ENCODE assay signal across 8 cellular contexts in genomic region chr7:816751-817671, GRCh38. TPM values are rescaled to one million over a fixed set of nuclear protein-coding genes. Genes with fewer than 3 reads are reported as not detected.
DNase-seq lines count a peak whose midpoint lies in the region; ATAC-seq and TF ChIP-seq lines count a peak whose summit lies in the region.

No MANE protein-coding gene starts in this region.

- DNase-seq in GM06990 (ENCODE audit: extremely low read depth, insufficient read length), result peak; percentile 66
- no peak for DNase-seq in HCT116 (ENCODE audit: low read depth, low spot score)
- peak; percentile 56 for DNase-seq in NCI-H146 (lab: John Stamatoyannopoulos, UW)
- peak; percentile 19 for DNase-seq in activated T-cell treated with anti-CD3 and anti-CD28 coated beads for 4 hours
- no peak for DNase-seq in fibroblast of mammary gland (ENCODE audit: low read depth)
- no peak for DNase-seq in trophoblast cell
- DNase-seq in activated gamma-delta T cell (lab: John Stamatoyannopoulos, UW), result no peak
- no peak for DNase-seq in NCI-H1930 (lab: John Stamatoyannopoulos, UW)

- H3K9me3 ChIP-seq in HCT116 (ENCODE audit: control insufficient read depth in 1 of 2, insufficient read depth in 1 of 2, low read depth in 1 of 2, low read length in 2 of 2), result no peaks in the 10 kb centered on the region
- H3K9me3 ChIP-seq in trophoblast cell (ENCODE audit: insufficient read depth, low read depth, low read length), result no peaks in the 10 kb centered on the region

- peak overlapping the region; percentile 49 for H4K8ac ChIP-seq in trophoblast cell (ENCODE audit: low read depth, low read length)

- H3K36me3 ChIP-seq in GM06990 (ENCODE audit: control insufficient read depth, insufficient read depth, low read length) (no peaks in the 10 kb centered on the region), HCT116 (ENCODE audit: control insufficient read depth in 1 of 2, insufficient read depth in 2 of 2, low read length in 2 of 2) (no peaks in the 10 kb centered on the region; a peak in 1 of 4 replicates), trophoblast cell (ENCODE audit: control insufficient read depth in 1 of 2, insufficient read depth in 2 of 2, low read length in 2 of 2) (no peaks in the 10 kb centered on the region)

- BruUV-seq in HCT116 (replicated peaks; lab: Mats Ljungman, UMichigan), result no TSS peak

- no peak overlapping the region for H2BK12ac ChIP-seq in trophoblast cell (ENCODE audit: low read length)

- WGBS in trophoblast cell (ENCODE audit: extremely low coverage, insufficient coverage, insufficient read length), result no CpG with 5 or more reads among the region's 88 CpGs

- RAD21 ChIA-PET in HCT116 (lab: Charles Lee; ENCODE audit: low non-redundant PET in 1 of 2, low total read pairs in 2 of 2, uncharacterized antibody in 2 of 2, unreplicated experiment in 2 of 2), result no interaction called here

- intact Hi-C loops in HCT116 (cut with micrococcal nuclease), result no loop called here

- H3K9ac ChIP-seq in HCT116 (ENCODE audit: low read length) (peak overlapping the region; percentile 95), trophoblast cell (ENCODE audit: low read length) (peak overlapping the region; percentile 63)

- no peak for TF ChIP-seq RAD21 in HCT116 (IDR thresholded peaks at IDR 0.05; ENCODE audit: low read depth)

- H4K12ac ChIP-seq in trophoblast cell (ENCODE audit: low read depth, low read length), result no peak overlapping the region

- peak overlapping the region; percentile 7 for H3K18ac ChIP-seq in trophoblast cell (ENCODE audit: low read length)

- peak; percentile 26 for ATAC-seq in HCT116

- peaks cover 23% of the 10 kb centered on the region for H3K79me1 ChIP-seq in trophoblast cell (ENCODE audit: low read length)

- peak overlapping the region; percentile 41 for H3K4ac ChIP-seq in trophoblast cell (ENCODE audit: low read depth, low read length)

- H3K4me3 ChIP-seq in GM06990 (replicated peaks; ENCODE audit: low read depth, low read length) (peak overlapping the region; percentile 79), HCT116 (replicated peaks in 1 of 2; ENCODE audit: low read depth in 1 of 2, low read length in 2 of 2) (peak overlapping the region; percentile 91 to 98), fibroblast of mammary gland (ENCODE audit: control insufficient read depth, low read depth, low read length) (peak overlapping the region; percentile 67), trophoblast cell (ENCODE audit: low read depth, low read length) (peak overlapping the region; percentile 86)

- H3K9me2 ChIP-seq in HCT116 (ENCODE audit: insufficient read depth), result no peaks in the 10 kb centered on the region

- no peak overlapping the region for H3K23ac ChIP-seq in trophoblast cell (ENCODE audit: low read length)

- H4K20me1 ChIP-seq in HCT116 (ENCODE audit: insufficient read depth), result peaks cover 24% of the 10 kb centered on the region; the same call in 1 of the 2 replicates

- peak overlapping the region; percentile 3 for H2BK120ac ChIP-seq in trophoblast cell (ENCODE audit: insufficient read depth, low read length, poor library complexity)

- peak overlapping the region; percentile 67 for H4K91ac ChIP-seq in trophoblast cell (ENCODE audit: low read depth, low read length)

- H3K79me2 ChIP-seq in HCT116 (ENCODE audit: insufficient read depth, low read length) (peaks cover 53% of the 10 kb centered on the region), trophoblast cell (ENCODE audit: control insufficient read depth, insufficient read depth, low read length, poor library complexity) (peaks cover 15% of the 10 kb centered on the region)

- H3K27me3 ChIP-seq in GM06990 (replicated peaks; ENCODE audit: control insufficient read depth, insufficient read depth, low read length) (no peaks in the 10 kb centered on the region), HCT116 (ENCODE audit: insufficient read depth, low read length) (no peaks in the 10 kb centered on the region), trophoblast cell (ENCODE audit: insufficient read depth, low read length) (no peaks in the 10 kb centered on the region)

- peak overlapping the region; percentile 54 for H3K14ac ChIP-seq in trophoblast cell (ENCODE audit: low read length)

- peak overlapping the region; percentile 51 for H2BK5ac ChIP-seq in trophoblast cell (ENCODE audit: low read depth, low read length, poor library complexity)

- H2AFZ ChIP-seq in HCT116 (ENCODE audit: low read depth, low read length, poor library complexity, severe bottlenecking), result no peak overlapping the region
- no peak overlapping the region for H2AFZ ChIP-seq in trophoblast cell (ENCODE audit: insufficient read depth, low read length, poor library complexity)

- POLR2A ChIA-PET in HCT116 (lab: Charles Lee), result interaction anchor here (1.7 kb wide), 1 partner anchor 15 kb away, joined by 6 read pairs; the partner anchor contains the start of gene SUN1

- CTCF ChIA-PET in HCT116 (lab: Charles Lee), result interaction anchor here (0.6 to 2.1 kb wide), 2 partner anchors 54 to 56 kb away, joined by 3 to 6 read pairs; no protein-coding TSS in a partner anchor

- peak overlapping the region; percentile 84 for H3K4me2 ChIP-seq in HCT116 (ENCODE audit: low read length)
- H3K4me2 ChIP-seq in trophoblast cell (ENCODE audit: low read length), result peak overlapping the region; percentile 85

- TF ChIP-seq CTCF in GM06990 (IDR thresholded peaks at IDR 0.05; ENCODE audit: insufficient read depth, low read length, poor library complexity, severe bottlenecking) (no peak), HCT116 (IDR thresholded peaks at IDR 0.05 in 2 of 3, conservative IDR thresholded peaks at IDR 0.05 in 1 of 3; ENCODE audit: borderline replicate concordance in 1 of 3, insufficient read depth in 1 of 3, low read depth in 2 of 3, low read length in 2 of 3) (no peak), fibroblast of mammary gland (conservative IDR thresholded peaks at IDR 0.05; ENCODE audit: control insufficient read depth, insufficient read depth, low read depth, low read length) (no peak)

- peak overlapping the region; percentile 62 for H3K27ac ChIP-seq in HCT116 (ENCODE audit: low read depth, low read length)
- no peak overlapping the region for H3K27ac ChIP-seq in trophoblast cell (ENCODE audit: low read depth, low read length)

- TF ChIP-seq POLR2A in HCT116 (IDR thresholded peaks at IDR 0.05; ENCODE audit: borderline replicate concordance, extremely low read depth, insufficient read depth, insufficient read length), result no peak

- H2AK5ac ChIP-seq in trophoblast cell (ENCODE audit: low read length), result no peak overlapping the region

- H3K4me1 ChIP-seq in HCT116 (ENCODE audit: control insufficient read depth in 1 of 2, insufficient read depth in 2 of 2, low read length in 2 of 2), result peaks cover 24 to 54% of the 10 kb centered on the region in 2 experiments
- H3K4me1 ChIP-seq in trophoblast cell (ENCODE audit: control insufficient read depth in 1 of 2, insufficient read depth in 2 of 2, low read length in 2 of 2), result peaks cover 15 to 20% of the 10 kb centered on the region in 2 experiments

TF ChIP-seq in HCT116, 20 proteins besides CTCF, POLR2A, EP300 and RAD21:
- TF ChIP-seq ZFX (IDR thresholded peaks at IDR 0.05), result peak; percentile 95
- TF ChIP-seq REST (IDR thresholded peaks at IDR 0.05; ENCODE audit: low read depth), result no peak

RNA-seq across cellular contexts. Expression of gene SUN1, which starts 15.3 kb away (rescaled TPM):
- total RNA-seq in HCT116 (2021; ENCODE audit: unreplicated experiment), result 181 TPM
- 211 and 224 TPM in 2 replicates for polyA plus RNA-seq in HCT116 (2012)
- 85.9 and 88.3 TPM in 2 replicates for polyA plus RNA-seq in trophoblast cell (2013)

RNA-seq across cellular contexts. Expression of gene GET4, which starts 59.3 kb away (rescaled TPM):
- total RNA-seq in HCT116 (2021; ENCODE audit: unreplicated experiment), result 44.8 TPM
- 42.1 and 43.4 TPM in 2 replicates for polyA plus RNA-seq in HCT116 (2012)
- 81.6 and 84.3 TPM in 2 replicates for polyA plus RNA-seq in trophoblast cell (2013)

Comparison
In these comparisons a context has a peak if more than half of its experiments do, and no peak if none do; other contexts are left out.
1. DNase-seq: peak in GM06990 (single experiment), NCI-H146 (single experiment) and activated T-cell treated with anti-CD3 and anti-CD28 coated beads for 4 hours (single experiment); none in HCT116 (single experiment), fibroblast of mammary gland (single experiment), trophoblast cell (0 of 2), activated gamma-delta T cell (single experiment) and NCI-H1930 (0 of 2).
2. Peak in every context shown above with its lines, with median percentiles within 50 percentile points of each other: H3K4me3 ChIP-seq.